In genomic region chr10:52365547-52366432, GRCh38 we compare ENCODE assay signal across 2 cellular contexts. TPM values are rescaled to one million over a fixed set of nuclear protein-coding genes. Genes with fewer than 3 reads are reported as not detected.
"Had no signal": no experiment of that assay in that cellular context is flagged by ENCODE, and none has a peak within 500 bp of the region (broad histone marks: within the 10 kb centered on the region; RNA-seq: fewer than 3 reads in every experiment).

No MANE protein-coding gene starts in this region.

RNA-seq across cellular contexts. Expression of gene DKK1, which starts 51.7 kb away (rescaled TPM):
- total RNA-seq: left ventricle myocardium inferior; naive thymus-derived CD8-positive, alpha-beta T cell had no signal
- polyA plus RNA-seq: naive thymus-derived CD8-positive, alpha-beta T cell had no signal
